In genomic region chr13:113050856-113051431, GRCh38 we compare ENCODE assay signal across 21 cellular contexts. TPM values are rescaled to one million over a fixed set of nuclear protein-coding genes. Genes with fewer than 3 reads are reported as not detected.
DNase-seq lines count a peak whose midpoint lies in the region; ATAC-seq and TF ChIP-seq lines count a peak whose summit lies in the region.
"Had no signal": no experiment of that assay in that cellular context is flagged by ENCODE, and none has a peak within 500 bp of the region (broad histone marks: within the 10 kb centered on the region; RNA-seq: fewer than 3 reads in every experiment).

No MANE protein-coding gene starts in this region.

- H2AFZ ChIP-seq in GM23338 (no peak overlapping the region), GM23248 (no peak overlapping the region)

- 38% methylated on average over 37 of the region's 37 CpGs for WGBS in right cardiac atrium
- WGBS in stomach, 5 donors = 67 to 82% (median 73%) methylated on average over 33 to 37 of the region's 37 CpGs
- WGBS in GM23248 (ENCODE audit: low coverage in 1 of 2, low lambda C conversion rate in 2 of 2, missing lambda C conversion rate in 2 of 2), 2 experiments = 4 to 7% methylated on average over 21 to 37 of the region's 37 CpGs

- H3K36me3 ChIP-seq in GM23338 (ENCODE audit: insufficient read depth) (no peaks in the 10 kb centered on the region), stomach (peaks cover 0 to 44% (median 16%) of the 10 kb centered on the region in 4 donors), GM23248 (ENCODE audit: low read depth) (no peaks in the 10 kb centered on the region)

- H3K9ac ChIP-seq in GM23248 = no peak overlapping the region

- TF ChIP-seq CTCF in GM23338 (conservative IDR thresholded peaks at IDR 0.05; ENCODE audit: low read depth in 2 of 2) (no peak), WTC11 (IDR thresholded peaks at IDR 0.05) (no peak), neural crest cell (conservative IDR thresholded peaks at IDR 0.05) (no peak), stomach (IDR thresholded peaks at IDR 0.05) (no peak)

- no peaks in the 10 kb centered on the region for H3K9me2 ChIP-seq in GM23338 (ENCODE audit: insufficient read depth)
- H3K9me2 ChIP-seq in GM23248 (ENCODE audit: insufficient read depth) = no peaks in the 10 kb centered on the region

- H3K79me2 ChIP-seq in GM23338 (replicated peaks; ENCODE audit: insufficient read depth) (no peaks in the 10 kb centered on the region), GM23248 (ENCODE audit: insufficient read depth) (no peaks in the 10 kb centered on the region)

- DNase-seq in GM23338 (ENCODE audit: low spot score) (peak; percentile 48), WTC11 (ENCODE audit: low spot score) (no peak), right cardiac atrium (peak in 2 of 3 donors; percentile 42 to 61), neural crest cell (ENCODE audit: low read depth, low spot score) (no peak), NCI-H510A treated with DMSO at 0.1 percent for 48 hours (lab: John Stamatoyannopoulos, UW) (no peak), NCI-H1436 (lab: John Stamatoyannopoulos, UW) (no peak), stomach (no peak), GM23248 (no peak)
- DNase-seq: activated CD4-positive, alpha-beta T cell treated with anti-CD3 and anti-CD28 coated beads, Interleukin-2, amount 10 ng/mL, durations not matched to agents 7 days and 5 days; activated effector memory CD4-positive, alpha-beta T cell treated with Interleukin-2 at 50 U/mL for 16 hours; activated naive CD8-positive, alpha-beta T cell treated with anti-CD3 and anti-CD28 coated beads, Interleukin-2, amount 50 U/mL, for 24 hours; effector CD4-positive, alpha-beta T cell; HFFc6; KG1; NCI-H2029 treated with DMSO at 0.1 percent for 48 hours had no signal

- intact Hi-C loops in right cardiac atrium (cut with DNase I) = no loop called here
- intact Hi-C loops in stomach (cut with DNase I; ENCODE audit: low total_unique reads) = no loop called here

- H4K20me1 ChIP-seq in GM23338 (replicated peaks; ENCODE audit: insufficient read depth) (no peaks in the 10 kb centered on the region), GM23248 (ENCODE audit: insufficient read depth) (no peaks in the 10 kb centered on the region)

- in situ Hi-C loops in GM23248 (cut with MboI) = no loop called here

- H3K4me3 ChIP-seq in GM23338 (0 out of 2 replicates have a peak overlapping the region, but pooled peaks have one; percentile 26), right cardiac atrium (ENCODE audit: low read length) (no peak overlapping the region), stomach (no peak overlapping the region), GM23248 (no peak overlapping the region)
- H3K4me3 ChIP-seq: psoas muscle had no signal

- POLR2A ChIA-PET in WTC11 (lab: Charles Lee) = no interaction called here

- CTCF ChIA-PET in WTC11 (lab: Charles Lee) = interaction anchor here (0.9 to 1.8 kb wide), 5 partner anchors 16 to 119 kb away, joined by 4 to 13 read pairs (median 8); no protein-coding TSS in a partner anchor

- H3K4me2 ChIP-seq in GM23338 (peak overlapping the region; percentile 62; the same call in 1 of the 2 replicates), GM23248 (ENCODE audit: unreplicated experiment) (no peak overlapping the region)

- H3F3A ChIP-seq in GM23338 (replicated peaks; ENCODE audit: low read depth) (no peaks in the 10 kb centered on the region), GM23248 (ENCODE audit: insufficient read depth) (no peaks in the 10 kb centered on the region)

- H3K27me3 Mint-ChIP-seq in GM23338 (ENCODE audit: insufficient read depth, low read depth, poor library complexity) = peaks cover 9% of the 10 kb centered on the region
- H3K27me3 Mint-ChIP-seq in WTC11 (ENCODE audit: low read depth) = no peaks in the 10 kb centered on the region; the same call in 1 of the 2 replicates
- no peaks in the 10 kb centered on the region for H3K27me3 Mint-ChIP-seq in neural crest cell (ENCODE audit: low read depth)
- H3K27me3 Mint-ChIP-seq: activated CD4-positive, alpha-beta T cell treated with anti-CD3 and anti-CD28 coated beads, Interleukin-2, amount 10 ng/mL, durations not matched to agents 7 days and 5 days; activated naive CD8-positive, alpha-beta T cell treated with anti-CD3 and anti-CD28 coated beads, Interleukin-2, amount 50 U/mL, for 24 hours had no signal

- no peaks in the 10 kb centered on the region for H3K4me1 ChIP-seq in GM23338 (ENCODE audit: insufficient read depth)
- no peaks in the 10 kb centered on the region for H3K4me1 ChIP-seq in right cardiac atrium (ENCODE audit: control insufficient read depth, insufficient read depth, low read length)
- peaks cover 0 to 20% (median 7%) of the 10 kb centered on the region in 4 donors for H3K4me1 ChIP-seq in stomach
- no peaks in the 10 kb centered on the region for H3K4me1 ChIP-seq in GM23248 (ENCODE audit: insufficient read depth)

- H3K27ac ChIP-seq in GM23338 (ENCODE audit: low read depth) = no peak overlapping the region
- no peak overlapping the region for H3K27ac ChIP-seq in right cardiac atrium (ENCODE audit: low read length)
- H3K27ac ChIP-seq in stomach = no peak overlapping the region
- no peak overlapping the region for H3K27ac ChIP-seq in GM23248
- H3K27ac ChIP-seq: psoas muscle had no signal

- H3K9me3 ChIP-seq in right cardiac atrium (ENCODE audit: control insufficient read depth, low read length) (no peaks in the 10 kb centered on the region), stomach (no peaks in the 10 kb centered on the region), GM23248 (ENCODE audit: low read depth) (no peaks in the 10 kb centered on the region)
- H3K9me3 ChIP-seq: psoas muscle had no signal

- H3K36me3 Mint-ChIP-seq in GM23338 (ENCODE audit: low read depth) (no peaks in the 10 kb centered on the region), WTC11 (no peaks in the 10 kb centered on the region), neural crest cell (ENCODE audit: low read depth) (peaks cover 2% of the 10 kb centered on the region)
- H3K36me3 Mint-ChIP-seq: CD14-positive monocyte, mesothelial cell of epicardium had no signal

- no peak for TF ChIP-seq EP300 in stomach (IDR thresholded peaks at IDR 0.05)

- H3K27ac Mint-ChIP-seq in GM23338 = no peak overlapping the region
- H3K27ac Mint-ChIP-seq in WTC11 = no peak overlapping the region
- H3K27ac Mint-ChIP-seq in neural crest cell (ENCODE audit: unreplicated experiment) = peak overlapping the region; percentile 75
- H3K27ac Mint-ChIP-seq: activated CD4-positive, alpha-beta T cell treated with anti-CD3 and anti-CD28 coated beads, Interleukin-2, amount 10 ng/mL, durations not matched to agents 7 days and 5 days; activated naive CD8-positive, alpha-beta T cell treated with anti-CD3 and anti-CD28 coated beads, Interleukin-2, amount 50 U/mL, for 24 hours; CD14-positive monocyte; HFFc6; mesothelial cell of epicardium; nephron had no signal

- H3K4me1 Mint-ChIP-seq in GM23338 = peaks cover 12% of the 10 kb centered on the region
- peaks cover 13% of the 10 kb centered on the region for H3K4me1 Mint-ChIP-seq in WTC11
- peaks cover 20% of the 10 kb centered on the region for H3K4me1 Mint-ChIP-seq in neural crest cell
- H3K4me1 Mint-ChIP-seq: activated CD4-positive, alpha-beta T cell treated with anti-CD3 and anti-CD28 coated beads, Interleukin-2, amount 10 ng/mL, durations not matched to agents 7 days and 5 days; activated naive CD8-positive, alpha-beta T cell treated with anti-CD3 and anti-CD28 coated beads, Interleukin-2, amount 50 U/mL, for 24 hours; CD14-positive monocyte had no signal

- no peaks in the 10 kb centered on the region for H3K9me3 Mint-ChIP-seq in GM23338
- no peaks in the 10 kb centered on the region for H3K9me3 Mint-ChIP-seq in WTC11
- no peaks in the 10 kb centered on the region for H3K9me3 Mint-ChIP-seq in neural crest cell
- H3K9me3 Mint-ChIP-seq: activated CD4-positive, alpha-beta T cell treated with anti-CD3 and anti-CD28 coated beads, Interleukin-2, amount 10 ng/mL, durations not matched to agents 7 days and 5 days; activated naive CD8-positive, alpha-beta T cell treated with anti-CD3 and anti-CD28 coated beads, Interleukin-2, amount 50 U/mL, for 24 hours; CD14-positive monocyte; HFFc6; mesothelial cell of epicardium; nephron had no signal

- ATAC-seq in GM23338 (peak; percentile 58), WTC11 (peak; percentile 53), right cardiac atrium (no peak)
- ATAC-seq: activated naive CD8-positive, alpha-beta T cell treated with anti-CD3 and anti-CD28 coated beads, Interleukin-2, amount 50 U/mL, for 24 hours; psoas muscle had no signal

- TF ChIP-seq POLR2A in stomach (IDR thresholded peaks at IDR 0.05) = no peak

- H3K27me3 ChIP-seq in GM23338 (ENCODE audit: insufficient read depth) = no peaks in the 10 kb centered on the region
- H3K27me3 ChIP-seq in right cardiac atrium (ENCODE audit: control insufficient read depth, insufficient read depth) = no peaks in the 10 kb centered on the region
- H3K27me3 ChIP-seq in stomach = peaks cover 0 to 35% (median 0%) of the 10 kb centered on the region in 3 donors
- H3K27me3 ChIP-seq in GM23248 (replicated peaks; ENCODE audit: insufficient read depth) = peaks cover 53% of the 10 kb centered on the region

- H3K4me3 Mint-ChIP-seq in GM23338 = peak overlapping the region; percentile 56; the same call in 2 of the 3 replicates
- H3K4me3 Mint-ChIP-seq in WTC11 = peak overlapping the region; percentile 52
- no peak overlapping the region for H3K4me3 Mint-ChIP-seq in neural crest cell
- H3K4me3 Mint-ChIP-seq: activated CD4-positive, alpha-beta T cell treated with anti-CD3 and anti-CD28 coated beads, Interleukin-2, amount 10 ng/mL, durations not matched to agents 7 days and 5 days; activated naive CD8-positive, alpha-beta T cell treated with anti-CD3 and anti-CD28 coated beads, Interleukin-2, amount 50 U/mL, for 24 hours; CD14-positive monocyte; HFFc6; mesothelial cell of epicardium; nephron had no signal

TF ChIP-seq in WTC11, 78 proteins besides CTCF, POLR2A, EP300 and RAD21 (continues in another document):
- TF ChIP-seq E2F5 (CRISPR knock-in tag; IDR thresholded peaks at IDR 0.05) (no peak), ELF4 (CRISPR knock-in tag; IDR thresholded peaks at IDR 0.05; ENCODE audit: low read depth) (no peak)

RNA-seq across cellular contexts. Expression of gene F7, which starts 54.6 kb away (rescaled TPM):
- 0.16 and 0.24 TPM in 2 replicates for total RNA-seq in GM23338 (2014; rRNA removed; shearing (Covaris generic))
- polyA plus RNA-seq in GM23338 (2016; fragmentation: Nextera tagmentation; extraction: Ambion mirVana) (0.16 and 0.21 TPM in 2 replicates), right cardiac atrium (not detected), stomach (under 1 TPM in 1 of 3 donors, not detected in 2; 0.10 TPM), GM23248 (2016; fragmentation: Nextera tagmentation; extraction: Ambion mirVana) (not detected in 2 replicates)
- total RNA-seq in WTC11 (2021) (0.26 to 1.5 TPM (median 1.3 TPM) in 3 replicates), right cardiac atrium (under 1 TPM; 0.24 to 0.64 (median 0.37) TPM), neural crest cell (1.0 and 1.2 TPM in 2 replicates), stomach (not detected)
- total RNA-seq in GM23248 (2014; rRNA removed; shearing (Covaris generic)) = not detected in 2 replicates
- total RNA-seq: activated CD4-positive, alpha-beta T cell treated with anti-CD3 and anti-CD28 coated beads, Interleukin-2, amount 10 ng/mL, durations not matched to agents 7 days and 5 days; bronchial epithelial cell; HFFc6 had no signal
- polyA plus RNA-seq: CD14-positive monocyte, keratinocyte had no signal

Comparison
In these comparisons a context has a peak if more than half of its experiments do, and no peak if none do; other contexts are left out.
1. ATAC-seq: peak in GM23338 (single experiment) and WTC11 (single experiment); none in right cardiac atrium (0 of 2).
2. DNase-seq: peak in GM23338 (single experiment) and right cardiac atrium (2 of 3); none in WTC11 (single experiment), neural crest cell (single experiment), NCI-H510A treated with DMSO at 0.1 percent for 48 hours (single experiment), NCI-H1436 (single experiment), stomach (single experiment) and GM23248 (single experiment).